Comparison of ENCODE assay signal across 11 cellular contexts in the genomic region with DNA sequence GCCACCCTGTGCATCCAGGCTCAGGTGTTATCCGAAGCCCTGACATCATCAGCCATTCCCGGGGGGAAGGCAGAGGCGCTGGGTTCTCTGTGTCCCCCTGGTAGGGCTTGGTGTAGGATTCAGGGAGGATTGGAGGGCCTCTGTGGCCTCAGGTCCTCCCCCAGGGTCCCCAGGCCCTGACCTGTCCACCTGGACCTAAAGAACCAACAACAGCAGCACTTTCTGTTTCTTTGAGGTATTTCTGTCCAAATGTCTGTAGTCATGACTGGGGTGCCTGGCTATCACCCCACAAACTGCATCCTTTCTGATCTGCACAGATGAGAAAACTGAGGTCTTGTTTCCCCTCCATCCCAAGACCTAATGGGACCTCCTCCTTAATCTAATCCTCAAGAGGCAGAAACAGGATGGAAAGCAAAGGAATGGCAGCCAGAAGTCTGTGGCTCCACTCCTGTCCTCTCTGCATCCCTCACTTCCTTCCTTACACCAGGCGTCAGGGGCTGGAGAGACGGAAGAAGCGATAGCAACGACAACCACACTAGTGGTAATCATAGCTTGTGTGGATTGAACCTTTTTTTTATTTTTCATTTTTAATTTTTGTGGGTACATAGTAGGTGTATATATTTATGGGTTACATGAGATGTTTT. TPM values are rescaled to one million over a fixed set of nuclear protein-coding genes. Genes with fewer than 3 reads are reported as not detected.
DNase-seq lines count a peak whose midpoint lies in the region; ATAC-seq and TF ChIP-seq lines count a peak whose summit lies in the region.
"Had no signal": no experiment of that assay in that cellular context is flagged by ENCODE, and none has a peak within 500 bp of the region (broad histone marks: within the 10 kb centered on the region; RNA-seq: fewer than 3 reads in every experiment).

No MANE protein-coding gene starts in this region.

- peak overlapping the region; percentile 7 for H3K27ac ChIP-seq in OCI-LY7 (ENCODE audit: low read depth, low read length, poor library complexity, severe bottlenecking)
- peak overlapping the region; percentile 51 for H3K27ac ChIP-seq in epithelial cell of prostate
- H3K27ac ChIP-seq: neural progenitor cell had no signal

- ATAC-seq in sciatic nerve (no peak), GM18868 (IDR thresholded peaks at IDR 0.05; ENCODE audit: unreplicated experiment) (no peak), GM21737 (IDR thresholded peaks at IDR 0.05; ENCODE audit: unreplicated experiment) (no peak), HG02642 (IDR thresholded peaks at IDR 0.05; ENCODE audit: poor library complexity, unreplicated experiment) (no peak)

- peaks cover 83% of the 10 kb centered on the region for H3K79me2 ChIP-seq in OCI-LY7 (ENCODE audit: insufficient read depth, low read depth, low read length)

- no peak overlapping the region for H3K4me3 ChIP-seq in OCI-LY7 (ENCODE audit: low read depth, low read length, poor library complexity, severe bottlenecking)
- H3K4me3 ChIP-seq: neural progenitor cell had no signal

- H4K20me1 ChIP-seq in OCI-LY7 (ENCODE audit: insufficient read depth, low read length), result no peaks in the 10 kb centered on the region

- no peak for TF ChIP-seq CTCF in OCI-LY7 (conservative IDR thresholded peaks at IDR 0.05; ENCODE audit: low read length)

- DNase-seq in D341Med (ENCODE audit: low spot score) (peak; percentile 13), OCI-LY7 (ENCODE audit: low spot score) (no peak), epithelial cell of prostate (ENCODE audit: low read depth, low spot score) (no peak), sciatic nerve (ENCODE audit: low spot score) (peak; percentile 25)
- no peak for DNase-seq in activated CD4-positive, CD25-positive, alpha-beta regulatory T cell (lab: John Stamatoyannopoulos, UW)
- DNase-seq: DMS79 treated with DMSO at 0.1 percent for 48 hours, NCI-H526 had no signal

- BruUV-seq in OCI-LY7 (replicated peaks; lab: Mats Ljungman, UMichigan), result no TSS peak

- H2AFZ ChIP-seq in OCI-LY7 (ENCODE audit: low read length), result no peak overlapping the region
- H2AFZ ChIP-seq: neural progenitor cell had no signal

- H3K36me3 ChIP-seq in OCI-LY7 (ENCODE audit: insufficient read depth, low read length), result peaks cover 43% of the 10 kb centered on the region
- H3K36me3 ChIP-seq: neural progenitor cell had no signal

- H3K4me1 ChIP-seq in OCI-LY7 (ENCODE audit: insufficient read depth, low read length, poor library complexity, severe bottlenecking), result peaks cover 60% of the 10 kb centered on the region

- no peak overlapping the region for H3K4me2 ChIP-seq in OCI-LY7 (ENCODE audit: low read length)
- H3K4me2 ChIP-seq: neural progenitor cell had no signal

- POLR2A ChIA-PET in OCI-LY7 (lab: Charles Lee), result no interaction called here

- H3K9me2 ChIP-seq in OCI-LY7 (ENCODE audit: insufficient read depth, low read length), result no peaks in the 10 kb centered on the region

- no peaks in the 10 kb centered on the region for H3K9me3 ChIP-seq in OCI-LY7 (ENCODE audit: low read length)

- CTCF ChIA-PET in OCI-LY7 (lab: Charles Lee; ENCODE audit: unreplicated experiment), result no interaction called here

- intact Hi-C loops in OCI-LY7 (cut with micrococcal nuclease; ENCODE audit: unreplicated experiment) (no loop called here), sciatic nerve (cut with DNase I) (no loop called here)

RNA-seq across cellular contexts. Expression of gene NLRC5, which starts 11.8 kb away (rescaled TPM):
- 156 and 199 TPM in 2 replicates for total RNA-seq in OCI-LY7 (2014; rRNA removed; shearing (Covaris generic))
- total RNA-seq in OCI-LY7 (2022) (305 and 310 TPM in 2 replicates), sciatic nerve (60.1 TPM)

RNA-seq across cellular contexts. Expression of gene CETP, which starts 39.4 kb away (rescaled TPM):
- 0.54 and 0.67 TPM in 2 replicates for total RNA-seq in OCI-LY7 (2014; rRNA removed; shearing (Covaris generic))
- total RNA-seq in OCI-LY7 (2022) (0.41 and 0.65 TPM in 2 replicates), sciatic nerve (8.2 TPM)

Comparison
In these comparisons a context has a peak if more than half of its experiments do, and no peak if none do; other contexts are left out.
1. DNase-seq: peak in D341Med (single experiment) and sciatic nerve (single experiment); none in OCI-LY7 (single experiment), epithelial cell of prostate (single experiment) and activated CD4-positive, CD25-positive, alpha-beta regulatory T cell (0 of 4).